Comparison of ENCODE assay signal across 8 cellular contexts in genomic region chr17:7307686-7308624, GRCh38. TPM values are rescaled to one million over a fixed set of nuclear protein-coding genes. Genes with fewer than 3 reads are reported as not detected.
A peak's percentile ranks its signal among the peaks of the same experiment; 100 is the strongest.
DNase-seq lines count a peak whose midpoint lies in the region; ATAC-seq and TF ChIP-seq lines count a peak whose summit lies in the region.

No MANE protein-coding gene starts in this region.

- peak overlapping the region; percentile 83 to 100 (median 98) for H3K27ac ChIP-seq in spleen

- POLR2A ChIA-PET in MCF 10A (lab: Yijun Ruan, JAX), result interaction anchor here (0.7 to 3.0 kb wide), 16 partner anchors 12 to 262 kb away, joined by 3 to 18 read pairs (median 3); partner anchors contain the start of genes GABARAP, NEURL4 and POLR2A

- WGBS in spleen, 5 donors, result 0 to 1% (median 0%) methylated on average over 29 to 104 of the region's 104 CpGs

- H3K27me3 ChIP-seq in spleen (replicated peaks in 1 of 7), result no peaks in the 10 kb centered on the region

- H3K27me3 Mint-ChIP-seq in CD14-positive monocyte (ENCODE audit: low read depth in 3 of 3), result peaks cover 0 to 4% (median 2%) of the 10 kb centered on the region in 3 donors
- no peaks in the 10 kb centered on the region for H3K27me3 Mint-ChIP-seq in T-helper 17 cell
- no peaks in the 10 kb centered on the region for H3K27me3 Mint-ChIP-seq in MCF 10A (ENCODE audit: insufficient read depth, unreplicated experiment)

- ATAC-seq in HG02678 (IDR thresholded peaks at IDR 0.05; ENCODE audit: unreplicated experiment) (peak; percentile 1), T-helper 17 cell (peak; percentile 9), GM18511 (IDR thresholded peaks at IDR 0.05; ENCODE audit: unreplicated experiment) (no peak)

- intact Hi-C loops in CD14-positive monocyte (cut with micrococcal nuclease), result loop anchor here (2.0 to 10.0 kb wide), 6 partner anchors 21 to 377 kb away; partner anchors contain the start of genes ELP5 (in 2 of the 2), PHF23 (in 2 of the 2), CTDNEP1 (in 1 of the 2) and MPDU1 (in 1 of the 2)
- intact Hi-C loops in MCF 10A (cut with micrococcal nuclease), result no loop called here
- intact Hi-C loops in spleen (cut with DNase I; ENCODE audit: low total_unique reads), result loop anchor here (10.0 kb wide), 1 partner anchor 263 kb away; the partner anchor contains the start of gene SLC16A11

- no TSS peak for BruUV-seq in MCF 10A (replicated peaks; lab: Mats Ljungman, UMichigan)

- H3K4me3 Mint-ChIP-seq in CD14-positive monocyte, result peak overlapping the region; percentile 85 to 93
- H3K4me3 Mint-ChIP-seq in T-helper 17 cell, result peak overlapping the region; percentile 96
- H3K4me3 Mint-ChIP-seq in MCF 10A (ENCODE audit: unreplicated experiment), result peak overlapping the region; percentile 88

- H3K27ac Mint-ChIP-seq in CD14-positive monocyte (peak overlapping the region; percentile 96 to 100 (median 99)), T-helper 17 cell (peak overlapping the region; percentile 97), MCF 10A (ENCODE audit: low read depth, unreplicated experiment) (peak overlapping the region; percentile 90)

- H3K36me3 Mint-ChIP-seq in CD14-positive monocyte (peaks cover 35 to 39% of the 10 kb centered on the region in 2 donors), T-helper 17 cell (ENCODE audit: low read depth) (peaks cover 19% of the 10 kb centered on the region), MCF 10A (ENCODE audit: insufficient read depth, unreplicated experiment) (peaks cover 57% of the 10 kb centered on the region)

- H3K4me1 Mint-ChIP-seq in CD14-positive monocyte (peaks cover 28% of the 10 kb centered on the region), T-helper 17 cell (peaks cover 35% of the 10 kb centered on the region), MCF 10A (ENCODE audit: insufficient read depth, unreplicated experiment) (peaks cover 25% of the 10 kb centered on the region)

- peak; percentile 67 for DNase-seq in CD14-positive monocyte (ENCODE audit: low spot score)
- peak; percentile 52 to 60 (median 56) for DNase-seq in T-helper 17 cell
- no peak for DNase-seq in MCF 10A (ENCODE audit: unreplicated experiment)
- peak; percentile 38 for DNase-seq in iris pigment epithelial cell (ENCODE audit: low read depth)
- peak; percentile 91 for DNase-seq in spleen
- no peak for DNase-seq in T1000 (lab: John Stamatoyannopoulos, UW)

- peak overlapping the region; percentile 89 to 97 (median 92) for H3K4me3 ChIP-seq in spleen

- TF ChIP-seq POLR2A in spleen (IDR thresholded peaks at IDR 0.05), result no peak

- peak; percentile 17 for TF ChIP-seq CTCF in CD14-positive monocyte (IDR thresholded peaks at IDR 0.05)
- TF ChIP-seq CTCF in MCF 10A (IDR thresholded peaks at IDR 0.05; ENCODE audit: unreplicated experiment), result peak; percentile 11
- peak in 4 of 11 experiments; percentile 8 to 22 (median 10) for TF ChIP-seq CTCF in spleen (IDR thresholded peaks at IDR 0.05 in 8 of 11, conservative IDR thresholded peaks at IDR 0.05 in 3 of 11)

- H3K4me1 ChIP-seq in spleen, result peaks cover 29 to 58% (median 47%) of the 10 kb centered on the region in 6 donors

- CTCF ChIA-PET in MCF 10A (lab: Yijun Ruan, JAX), result interaction anchor here (0.6 to 1.8 kb wide), 4 partner anchors 11 to 43 kb away, joined by 3 to 10 read pairs (median 4); partner anchors contain the start of gene SLC2A4

- H3K9me3 ChIP-seq in T-helper 17 cell (ENCODE audit: control insufficient read depth, low read length, poor library complexity, severe bottlenecking) (no peaks in the 10 kb centered on the region), spleen (no peaks in the 10 kb centered on the region)

- H3K9me3 Mint-ChIP-seq in CD14-positive monocyte (no peaks in the 10 kb centered on the region), MCF 10A (ENCODE audit: unreplicated experiment) (no peaks in the 10 kb centered on the region)

- peaks cover 0 to 38% (median 36%) of the 10 kb centered on the region in 6 donors for H3K36me3 ChIP-seq in spleen

RNA-seq across cellular contexts. Expression of gene EIF5A, which starts 0.5 kb away (rescaled TPM):
- polyA plus RNA-seq in CD14-positive monocyte (100 to 1,000 TPM; 465 to 485 TPM), spleen (100 to 1,000 TPM; 310 to 426 (median 376) TPM)
- total RNA-seq in T-helper 17 cell (100 to 1,000 TPM; 496 to 601 TPM), MCF 10A (2022) (1,142 and 1,190 TPM in 2 replicates), spleen (100 to 1,000 TPM; 117 to 326 (median 244) TPM)

RNA-seq across cellular contexts. Expression of gene GPS2, which starts 7.2 kb away (rescaled TPM):
- 10 to 100 TPM; 53.5 to 59.6 TPM for polyA plus RNA-seq in CD14-positive monocyte
- total RNA-seq in T-helper 17 cell, result 100 to 1,000 TPM in 1 of 2 donors, 10 to 100 TPM in 1; 96.5 to 104 TPM
- total RNA-seq in MCF 10A (2022), result 29.4 and 49.8 TPM in 2 replicates
- 100 to 1,000 TPM in 2 of 7 donors, 10 to 100 TPM in 5; 54.1 to 123 (median 65.4) TPM for total RNA-seq in spleen
- 10 to 100 TPM; 56.6 to 73.2 (median 70.9) TPM for polyA plus RNA-seq in spleen

RNA-seq across cellular contexts. Expression of gene YBX2, which starts 13.5 kb away (rescaled TPM):
- polyA plus RNA-seq in CD14-positive monocyte, result not detected
- not detected for total RNA-seq in T-helper 17 cell
- total RNA-seq in MCF 10A (2022), result 0.40 and 0.44 TPM in 2 replicates
- under 1 TPM in 3 of 7 donors, not detected in 4; 0.11 to 0.40 (median 0.19) TPM for total RNA-seq in spleen
- under 1 TPM; 0.09 to 0.22 (median 0.12) TPM for polyA plus RNA-seq in spleen

RNA-seq across cellular contexts. Expression of gene NEURL4, which starts 21.2 kb away (rescaled TPM):
- polyA plus RNA-seq in CD14-positive monocyte, result under 1 TPM; 0.35 to 0.44 TPM
- total RNA-seq in T-helper 17 cell, result 10 to 100 TPM; 29.9 to 43.8 TPM
- 36.9 and 39.3 TPM in 2 replicates for total RNA-seq in MCF 10A (2022)
- total RNA-seq in spleen, result 10 to 100 TPM; 16.5 to 53.9 (median 44.3) TPM
- polyA plus RNA-seq in spleen, result 10 to 100 TPM; 17.6 to 48.6 (median 36.3) TPM

RNA-seq across cellular contexts. Expression of gene SLC2A4, which starts 26.4 kb away (rescaled TPM):
- polyA plus RNA-seq in CD14-positive monocyte (not detected), spleen (under 1 TPM; 0.07 to 0.56 (median 0.29) TPM)
- total RNA-seq in T-helper 17 cell (not detected), MCF 10A (2022) (not detected in 2 replicates), spleen (1 to 10 TPM in 1 of 7 donors, under 1 TPM in 6; 0.39 to 1.6 (median 0.51) TPM)

Comparison
In these comparisons a context has a peak if more than half of its experiments do, and no peak if none do; other contexts are left out.
1. DNase-seq: peak in CD14-positive monocyte (single experiment), T-helper 17 cell (3 of 3), iris pigment epithelial cell (single experiment) and spleen (single experiment); none in MCF 10A (single experiment) and T1000 (single experiment).
2. Peak in every context shown above with its lines, with median percentiles within 50 percentile points of each other: H3K27ac Mint-ChIP-seq and H3K4me3 Mint-ChIP-seq.